In genomic region chr11:102289510-102290078, GRCh38 we compare ENCODE assay signal across 1 cellular context.
TF ChIP-seq lines count a peak whose summit lies in the region.

No MANE protein-coding gene starts in this region.

TF ChIP-seq in GM12878, 131 proteins besides CTCF, POLR2A, EP300 and RAD21 (continued from another document):
- TF ChIP-seq CEBPZ (IDR thresholded peaks at IDR 0.05; ENCODE audit: low read depth, low read length): no peak
- TF ChIP-seq BCL11A (IDR thresholded peaks at IDR 0.05; ENCODE audit: low read depth, low read length): no peak
- no peak for TF ChIP-seq GABPA (IDR thresholded peaks at IDR 0.05; ENCODE audit: low read depth)
- no peak for TF ChIP-seq EED (IDR thresholded peaks at IDR 0.05; ENCODE audit: low read depth)
